1 cellular context compared by ENCODE assay signal in the genomic region with DNA sequence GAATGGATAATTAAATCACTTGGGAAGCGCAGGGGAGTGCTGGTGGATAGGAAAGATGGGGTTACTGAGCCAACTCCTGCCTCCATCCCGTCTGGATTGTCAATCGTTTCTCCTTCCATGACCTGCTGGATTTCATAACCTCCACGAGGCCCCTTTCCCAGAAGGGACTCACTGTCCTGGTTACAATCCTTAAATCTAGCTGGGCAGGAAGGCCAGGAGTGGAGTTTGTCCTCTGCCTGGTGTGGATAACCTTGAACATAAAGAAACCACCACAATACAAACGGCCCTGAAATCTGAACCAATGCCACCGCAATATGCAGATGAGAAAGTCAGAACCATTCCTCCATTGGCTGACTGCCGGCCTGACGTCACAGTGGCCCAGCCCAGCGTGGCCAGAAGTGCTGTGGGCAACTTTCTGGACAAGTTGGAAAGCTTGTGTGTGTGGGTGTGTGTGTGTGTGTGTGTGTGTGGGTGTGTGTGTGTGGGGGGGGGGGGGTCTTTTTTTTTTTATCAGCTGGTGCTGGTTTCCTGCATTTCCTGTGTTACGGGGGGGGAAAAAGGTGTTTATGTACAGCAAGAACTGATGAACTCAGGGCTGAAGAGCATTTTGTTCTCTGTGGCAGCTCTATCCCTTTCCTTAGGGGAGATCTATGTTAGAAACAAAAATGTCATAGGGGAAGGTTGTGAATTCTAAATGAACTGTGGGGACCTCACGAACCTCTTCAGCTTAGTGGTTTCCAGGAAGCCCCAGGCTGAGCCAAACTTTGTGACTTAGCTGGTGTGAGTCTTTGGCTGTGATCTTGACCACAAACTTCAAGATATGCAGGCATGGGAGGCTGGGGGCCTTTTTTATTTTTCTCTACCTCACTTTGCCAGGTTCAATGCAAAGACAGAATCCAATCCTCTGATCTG.
TF ChIP-seq lines count a peak whose summit lies in the region.

No MANE protein-coding gene starts in this region.

TF ChIP-seq in HEK293, 187 proteins besides CTCF, POLR2A, EP300 and RAD21 (continued from another document and continues in another):
- TF ChIP-seq, protein P1, sequence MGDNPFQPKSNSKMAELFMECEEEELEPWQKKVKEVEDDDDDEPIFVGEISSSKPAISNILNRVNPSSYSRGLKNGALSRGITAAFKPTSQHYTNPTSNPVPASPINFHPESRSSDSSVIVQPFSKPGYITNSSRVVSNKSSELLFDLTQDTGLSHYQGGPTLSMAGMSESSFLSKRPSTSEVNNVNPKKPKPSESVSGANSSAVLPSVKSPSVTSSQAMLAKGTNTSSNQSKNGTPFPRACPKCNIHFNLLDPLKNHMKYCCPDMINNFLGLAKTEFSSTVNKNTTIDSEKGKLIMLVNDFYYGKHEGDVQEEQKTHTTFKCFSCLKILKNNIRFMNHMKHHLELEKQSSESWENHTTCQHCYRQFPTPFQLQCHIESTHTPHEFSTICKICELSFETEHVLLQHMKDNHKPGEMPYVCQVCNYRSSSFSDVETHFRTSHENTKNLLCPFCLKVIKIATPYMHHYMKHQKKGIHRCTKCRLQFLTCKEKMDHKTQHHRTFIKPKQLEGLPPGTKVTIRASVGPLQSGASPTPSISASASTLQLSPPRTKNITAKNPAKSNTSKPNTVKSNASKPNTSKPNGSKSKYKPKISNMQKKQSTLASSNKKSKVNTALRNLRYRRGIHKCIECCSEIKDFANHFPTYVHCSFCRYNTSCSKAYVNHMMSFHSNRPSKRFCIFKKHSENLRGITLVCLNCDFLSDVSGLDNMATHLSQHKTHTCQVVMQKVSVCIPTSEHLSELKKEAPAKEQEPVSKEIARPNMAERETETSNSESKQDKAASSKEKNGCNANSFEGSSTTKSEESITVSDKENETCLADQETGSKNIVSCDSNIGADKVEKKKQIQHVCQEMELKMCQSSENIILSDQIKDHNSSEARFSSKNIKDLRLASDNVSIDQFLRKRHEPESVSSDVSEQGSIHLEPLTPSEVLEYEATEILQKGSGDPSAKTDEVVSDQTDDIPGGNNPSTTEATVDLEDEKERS (tag by site-specific recombination; IDR thresholded peaks at IDR 0.05) = no peak
- no peak for TF ChIP-seq ZNF221 (tag by site-specific recombination; IDR thresholded peaks at IDR 0.05; ENCODE audit: borderline replicate concordance)
- no peak for TF ChIP-seq OVOL3 (tag by site-specific recombination; IDR thresholded peaks at IDR 0.05)
- TF ChIP-seq ZNF324 (tag by site-specific recombination; IDR thresholded peaks at IDR 0.05) = no peak
- no peak for TF ChIP-seq ZNF132 (tag by site-specific recombination; IDR thresholded peaks at IDR 0.05; ENCODE audit: borderline replicate concordance)
- TF ChIP-seq KLF10 (tag by site-specific recombination; IDR thresholded peaks at IDR 0.05) = peak; percentile 39
- no peak for TF ChIP-seq ZNF23 (tag by site-specific recombination; IDR thresholded peaks at IDR 0.05; ENCODE audit: borderline replicate concordance)
- TF ChIP-seq, protein P2, sequence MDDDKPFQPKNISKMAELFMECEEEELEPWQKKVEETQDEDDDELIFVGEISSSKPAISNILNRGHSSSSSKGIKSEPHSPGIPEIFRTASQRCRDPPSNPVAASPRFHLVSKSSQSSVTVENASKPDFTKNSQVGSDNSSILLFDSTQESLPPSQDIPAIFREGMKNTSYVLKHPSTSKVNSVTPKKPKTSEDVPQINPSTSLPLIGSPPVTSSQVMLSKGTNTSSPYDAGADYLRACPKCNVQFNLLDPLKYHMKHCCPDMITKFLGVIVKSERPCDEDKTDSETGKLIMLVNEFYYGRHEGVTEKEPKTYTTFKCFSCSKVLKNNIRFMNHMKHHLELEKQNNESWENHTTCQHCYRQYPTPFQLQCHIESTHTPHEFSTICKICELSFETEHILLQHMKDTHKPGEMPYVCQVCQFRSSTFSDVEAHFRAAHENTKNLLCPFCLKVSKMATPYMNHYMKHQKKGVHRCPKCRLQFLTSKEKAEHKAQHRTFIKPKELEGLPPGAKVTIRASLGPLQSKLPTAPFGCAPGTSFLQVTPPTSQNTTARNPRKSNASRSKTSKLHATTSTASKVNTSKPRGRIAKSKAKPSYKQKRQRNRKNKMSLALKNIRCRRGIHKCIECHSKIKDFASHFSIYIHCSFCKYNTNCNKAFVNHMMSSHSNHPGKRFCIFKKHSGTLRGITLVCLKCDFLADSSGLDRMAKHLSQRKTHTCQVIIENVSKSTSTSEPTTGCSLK (tag by site-specific recombination; IDR thresholded peaks at IDR 0.05) = no peak
- no peak for TF ChIP-seq KLF8 (tag by site-specific recombination; IDR thresholded peaks at IDR 0.05)
- TF ChIP-seq ZNF473 (tag by site-specific recombination; IDR thresholded peaks at IDR 0.05) = no peak
- TF ChIP-seq, protein P3, sequence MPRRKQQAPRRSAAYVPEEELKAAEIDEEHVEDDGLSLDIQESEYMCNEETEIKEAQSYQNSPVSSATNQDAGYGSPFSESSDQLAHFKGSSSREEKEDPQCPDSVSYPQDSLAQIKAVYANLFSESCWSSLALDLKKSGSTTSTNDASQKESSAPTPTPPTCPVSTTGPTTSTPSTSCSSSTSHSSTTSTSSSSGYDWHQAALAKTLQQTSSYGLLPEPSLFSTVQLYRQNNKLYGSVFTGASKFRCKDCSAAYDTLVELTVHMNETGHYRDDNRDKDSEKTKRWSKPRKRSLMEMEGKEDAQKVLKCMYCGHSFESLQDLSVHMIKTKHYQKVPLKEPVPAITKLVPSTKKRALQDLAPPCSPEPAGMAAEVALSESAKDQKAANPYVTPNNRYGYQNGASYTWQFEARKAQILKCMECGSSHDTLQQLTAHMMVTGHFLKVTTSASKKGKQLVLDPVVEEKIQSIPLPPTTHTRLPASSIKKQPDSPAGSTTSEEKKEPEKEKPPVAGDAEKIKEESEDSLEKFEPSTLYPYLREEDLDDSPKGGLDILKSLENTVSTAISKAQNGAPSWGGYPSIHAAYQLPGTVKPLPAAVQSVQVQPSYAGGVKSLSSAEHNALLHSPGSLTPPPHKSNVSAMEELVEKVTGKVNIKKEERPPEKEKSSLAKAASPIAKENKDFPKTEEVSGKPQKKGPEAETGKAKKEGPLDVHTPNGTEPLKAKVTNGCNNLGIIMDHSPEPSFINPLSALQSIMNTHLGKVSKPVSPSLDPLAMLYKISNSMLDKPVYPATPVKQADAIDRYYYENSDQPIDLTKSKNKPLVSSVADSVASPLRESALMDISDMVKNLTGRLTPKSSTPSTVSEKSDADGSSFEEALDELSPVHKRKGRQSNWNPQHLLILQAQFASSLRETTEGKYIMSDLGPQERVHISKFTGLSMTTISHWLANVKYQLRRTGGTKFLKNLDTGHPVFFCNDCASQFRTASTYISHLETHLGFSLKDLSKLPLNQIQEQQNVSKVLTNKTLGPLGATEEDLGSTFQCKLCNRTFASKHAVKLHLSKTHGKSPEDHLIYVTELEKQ (tag by site-specific recombination; IDR thresholded peaks at IDR 0.05; ENCODE audit: borderline replicate concordance) = no peak
- TF ChIP-seq, protein P4, sequence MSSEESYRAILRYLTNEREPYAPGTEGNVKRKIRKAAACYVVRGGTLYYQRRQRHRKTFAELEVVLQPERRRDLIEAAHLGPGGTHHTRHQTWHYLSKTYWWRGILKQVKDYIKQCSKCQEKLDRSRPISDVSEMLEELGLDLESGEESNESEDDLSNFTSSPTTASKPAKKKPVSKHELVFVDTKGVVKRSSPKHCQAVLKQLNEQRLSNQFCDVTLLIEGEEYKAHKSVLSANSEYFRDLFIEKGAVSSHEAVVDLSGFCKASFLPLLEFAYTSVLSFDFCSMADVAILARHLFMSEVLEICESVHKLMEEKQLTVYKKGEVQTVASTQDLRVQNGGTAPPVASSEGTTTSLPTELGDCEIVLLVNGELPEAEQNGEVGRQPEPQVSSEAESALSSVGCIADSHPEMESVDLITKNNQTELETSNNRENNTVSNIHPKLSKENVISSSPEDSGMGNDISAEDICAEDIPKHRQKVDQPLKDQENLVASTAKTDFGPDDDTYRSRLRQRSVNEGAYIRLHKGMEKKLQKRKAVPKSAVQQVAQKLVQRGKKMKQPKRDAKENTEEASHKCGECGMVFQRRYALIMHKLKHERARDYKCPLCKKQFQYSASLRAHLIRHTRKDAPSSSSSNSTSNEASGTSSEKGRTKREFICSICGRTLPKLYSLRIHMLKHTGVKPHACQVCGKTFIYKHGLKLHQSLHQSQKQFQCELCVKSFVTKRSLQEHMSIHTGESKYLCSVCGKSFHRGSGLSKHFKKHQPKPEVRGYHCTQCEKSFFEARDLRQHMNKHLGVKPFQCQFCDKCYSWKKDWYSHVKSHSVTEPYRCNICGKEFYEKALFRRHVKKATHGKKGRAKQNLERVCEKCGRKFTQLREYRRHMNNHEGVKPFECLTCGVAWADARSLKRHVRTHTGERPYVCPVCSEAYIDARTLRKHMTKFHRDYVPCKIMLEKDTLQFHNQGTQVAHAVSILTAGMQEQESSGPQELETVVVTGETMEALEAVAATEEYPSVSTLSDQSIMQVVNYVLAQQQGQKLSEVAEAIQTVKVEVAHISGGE (tag by site-specific recombination; conservative IDR thresholded peaks at IDR 0.05; ENCODE audit: low read depth) = no peak
- TF ChIP-seq ZNF791 (tag by site-specific recombination; IDR thresholded peaks at IDR 0.05) = no peak
- peak; percentile 87 for TF ChIP-seq EGR2 (tag by site-specific recombination; IDR thresholded peaks at IDR 0.05; ENCODE audit: low read depth)
- TF ChIP-seq ZNF426 (tag by site-specific recombination; IDR thresholded peaks at IDR 0.05) = no peak
- TF ChIP-seq ZBTB20 (tag by site-specific recombination; IDR thresholded peaks at IDR 0.05) = peak; percentile 42; the same call in 1 of the 2 replicates
- TF ChIP-seq, protein P5, sequence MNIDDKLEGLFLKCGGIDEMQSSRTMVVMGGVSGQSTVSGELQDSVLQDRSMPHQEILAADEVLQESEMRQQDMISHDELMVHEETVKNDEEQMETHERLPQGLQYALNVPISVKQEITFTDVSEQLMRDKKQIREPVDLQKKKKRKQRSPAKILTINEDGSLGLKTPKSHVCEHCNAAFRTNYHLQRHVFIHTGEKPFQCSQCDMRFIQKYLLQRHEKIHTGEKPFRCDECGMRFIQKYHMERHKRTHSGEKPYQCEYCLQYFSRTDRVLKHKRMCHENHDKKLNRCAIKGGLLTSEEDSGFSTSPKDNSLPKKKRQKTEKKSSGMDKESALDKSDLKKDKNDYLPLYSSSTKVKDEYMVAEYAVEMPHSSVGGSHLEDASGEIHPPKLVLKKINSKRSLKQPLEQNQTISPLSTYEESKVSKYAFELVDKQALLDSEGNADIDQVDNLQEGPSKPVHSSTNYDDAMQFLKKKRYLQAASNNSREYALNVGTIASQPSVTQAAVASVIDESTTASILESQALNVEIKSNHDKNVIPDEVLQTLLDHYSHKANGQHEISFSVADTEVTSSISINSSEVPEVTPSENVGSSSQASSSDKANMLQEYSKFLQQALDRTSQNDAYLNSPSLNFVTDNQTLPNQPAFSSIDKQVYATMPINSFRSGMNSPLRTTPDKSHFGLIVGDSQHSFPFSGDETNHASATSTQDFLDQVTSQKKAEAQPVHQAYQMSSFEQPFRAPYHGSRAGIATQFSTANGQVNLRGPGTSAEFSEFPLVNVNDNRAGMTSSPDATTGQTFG (tag by site-specific recombination; IDR thresholded peaks at IDR 0.05; ENCODE audit: borderline replicate concordance) = no peak
- TF ChIP-seq, protein P6, sequence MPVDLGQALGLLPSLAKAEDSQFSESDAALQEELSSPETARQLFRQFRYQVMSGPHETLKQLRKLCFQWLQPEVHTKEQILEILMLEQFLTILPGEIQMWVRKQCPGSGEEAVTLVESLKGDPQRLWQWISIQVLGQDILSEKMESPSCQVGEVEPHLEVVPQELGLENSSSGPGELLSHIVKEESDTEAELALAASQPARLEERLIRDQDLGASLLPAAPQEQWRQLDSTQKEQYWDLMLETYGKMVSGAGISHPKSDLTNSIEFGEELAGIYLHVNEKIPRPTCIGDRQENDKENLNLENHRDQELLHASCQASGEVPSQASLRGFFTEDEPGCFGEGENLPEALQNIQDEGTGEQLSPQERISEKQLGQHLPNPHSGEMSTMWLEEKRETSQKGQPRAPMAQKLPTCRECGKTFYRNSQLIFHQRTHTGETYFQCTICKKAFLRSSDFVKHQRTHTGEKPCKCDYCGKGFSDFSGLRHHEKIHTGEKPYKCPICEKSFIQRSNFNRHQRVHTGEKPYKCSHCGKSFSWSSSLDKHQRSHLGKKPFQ (tag by site-specific recombination; IDR thresholded peaks at IDR 0.05) = no peak
- TF ChIP-seq KLF9 (tag by site-specific recombination; IDR thresholded peaks at IDR 0.05; ENCODE audit: low read depth) = peak; percentile 40; the same call in 1 of the 2 replicates
- TF ChIP-seq ZNF138 (tag by site-specific recombination; IDR thresholded peaks at IDR 0.05; ENCODE audit: borderline replicate concordance) = no peak
- TF ChIP-seq ZNF621 (tag by site-specific recombination; IDR thresholded peaks at IDR 0.05) = no peak
- no peak for TF ChIP-seq REPIN1 (tag by site-specific recombination; IDR thresholded peaks at IDR 0.05; ENCODE audit: low read depth)
- no peak for TF ChIP-seq ZIC2 (tag by site-specific recombination; IDR thresholded peaks at IDR 0.05)
- TF ChIP-seq ZNF677 (tag by site-specific recombination; IDR thresholded peaks at IDR 0.05) = no peak
- TF ChIP-seq ZBTB21 (tag by site-specific recombination; IDR thresholded peaks at IDR 0.05) = 0 out of 2 replicates have a peak, but pooled peaks have one; percentile 48
- TF ChIP-seq ZNF544 (tag by site-specific recombination; IDR thresholded peaks at IDR 0.05) = no peak
- TF ChIP-seq ZNF416 (tag by site-specific recombination; IDR thresholded peaks at IDR 0.05) = no peak
- TF ChIP-seq ZNF239 (tag by site-specific recombination; IDR thresholded peaks at IDR 0.05) = no peak
- no peak for TF ChIP-seq ZNF302 (tag by site-specific recombination; IDR thresholded peaks at IDR 0.05; ENCODE audit: low read depth)
- TF ChIP-seq, protein P7, sequence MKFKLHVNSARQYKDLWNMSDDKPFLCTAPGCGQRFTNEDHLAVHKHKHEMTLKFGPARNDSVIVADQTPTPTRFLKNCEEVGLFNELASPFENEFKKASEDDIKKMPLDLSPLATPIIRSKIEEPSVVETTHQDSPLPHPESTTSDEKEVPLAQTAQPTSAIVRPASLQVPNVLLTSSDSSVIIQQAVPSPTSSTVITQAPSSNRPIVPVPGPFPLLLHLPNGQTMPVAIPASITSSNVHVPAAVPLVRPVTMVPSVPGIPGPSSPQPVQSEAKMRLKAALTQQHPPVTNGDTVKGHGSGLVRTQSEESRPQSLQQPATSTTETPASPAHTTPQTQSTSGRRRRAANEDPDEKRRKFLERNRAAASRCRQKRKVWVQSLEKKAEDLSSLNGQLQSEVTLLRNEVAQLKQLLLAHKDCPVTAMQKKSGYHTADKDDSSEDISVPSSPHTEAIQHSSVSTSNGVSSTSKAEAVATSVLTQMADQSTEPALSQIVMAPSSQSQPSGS (tag by site-specific recombination; IDR thresholded peaks at IDR 0.05; ENCODE audit: low read depth) = peak; percentile 67; the same call in 1 of the 2 replicates
- no peak for TF ChIP-seq BCL11A (tag by site-specific recombination; IDR thresholded peaks at IDR 0.05; ENCODE audit: low read depth)
- TF ChIP-seq, protein P8, sequence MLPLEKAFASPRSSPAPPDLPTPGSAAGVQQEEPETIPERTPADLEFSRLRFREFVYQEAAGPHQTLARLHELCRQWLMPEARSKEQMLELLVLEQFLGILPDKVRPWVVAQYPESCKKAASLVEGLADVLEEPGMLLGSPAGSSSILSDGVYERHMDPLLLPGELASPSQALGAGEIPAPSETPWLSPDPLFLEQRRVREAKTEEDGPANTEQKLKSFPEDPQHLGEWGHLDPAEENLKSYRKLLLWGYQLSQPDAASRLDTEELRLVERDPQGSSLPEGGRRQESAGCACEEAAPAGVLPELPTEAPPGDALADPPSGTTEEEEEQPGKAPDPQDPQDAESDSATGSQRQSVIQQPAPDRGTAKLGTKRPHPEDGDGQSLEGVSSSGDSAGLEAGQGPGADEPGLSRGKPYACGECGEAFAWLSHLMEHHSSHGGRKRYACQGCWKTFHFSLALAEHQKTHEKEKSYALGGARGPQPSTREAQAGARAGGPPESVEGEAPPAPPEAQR (tag by site-specific recombination; IDR thresholded peaks at IDR 0.05) = no peak
- TF ChIP-seq ZNF549 (tag by site-specific recombination; IDR thresholded peaks at IDR 0.05) = no peak
- TF ChIP-seq IKZF3 (tag by site-specific recombination; IDR thresholded peaks at IDR 0.05) = peak; percentile 69
